Comparison of ENCODE assay signal across 18 cellular contexts in the genomic region with DNA sequence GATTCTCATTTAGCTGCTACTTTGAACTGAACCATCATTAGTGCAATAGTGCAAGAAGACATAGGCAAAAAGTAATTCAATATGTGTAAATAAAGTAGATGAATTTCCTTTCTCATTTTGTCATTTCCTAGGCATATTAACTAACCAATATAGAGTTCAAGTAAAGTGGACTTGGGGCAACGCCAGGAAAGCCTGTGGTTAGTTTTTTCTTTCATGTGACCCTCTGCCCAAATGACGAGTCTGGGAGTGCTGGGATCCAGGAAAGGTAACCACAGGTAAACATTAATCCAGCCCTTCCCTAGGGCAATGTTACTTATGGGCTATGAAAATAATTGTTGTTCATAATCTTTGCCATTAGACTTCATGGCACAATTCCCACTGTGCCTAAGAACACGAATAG.
DNase-seq lines count a peak whose midpoint lies in the region; ATAC-seq and TF ChIP-seq lines count a peak whose summit lies in the region.
"Had no signal": no experiment of that assay in that cellular context is flagged by ENCODE, and none has a peak within 500 bp of the region (broad histone marks: within the 10 kb centered on the region; RNA-seq: fewer than 3 reads in every experiment).

No MANE protein-coding gene starts in this region.

- no peaks in the 10 kb centered on the region for H3K27me3 ChIP-seq in adrenal gland
- H3K27me3 ChIP-seq: dorsolateral prefrontal cortex, MG63, neutrophil had no signal

- H3K4me3 Mint-ChIP-seq in activated naive CD8-positive, alpha-beta T cell treated with anti-CD3 and anti-CD28 coated beads for 36 hours = no peak overlapping the region
- H3K4me3 Mint-ChIP-seq: GM23338, T-cell, type B pancreatic cell had no signal

- H3K27me3 Mint-ChIP-seq in activated naive CD8-positive, alpha-beta T cell treated with anti-CD3 and anti-CD28 coated beads for 36 hours = no peaks in the 10 kb centered on the region
- H3K27me3 Mint-ChIP-seq: T-cell, type B pancreatic cell had no signal

- in situ Hi-C loops in astrocyte of the cerebellum (cut with HindIII; ENCODE audit: low sequenced_read_pairs) = no loop called here

- 89 to 96% (median 92%) methylated on average over 3 of the region's 3 CpGs for WGBS in adrenal gland, 4 donors

- no peak overlapping the region for H3K27ac Mint-ChIP-seq in activated naive CD8-positive, alpha-beta T cell treated with anti-CD3 and anti-CD28 coated beads for 36 hours
- H3K27ac Mint-ChIP-seq: GM23338, T-cell, type B pancreatic cell had no signal

- peak; percentile 71 for DNase-seq in DMS79 (lab: John Stamatoyannopoulos, UW)
- DNase-seq in NCI-H2029 treated with DMSO at 0.1 percent for 48 hours (lab: John Stamatoyannopoulos, UW) = peak; percentile 62
- DNase-seq in astrocyte of the cerebellum (ENCODE audit: low read depth) = peak; percentile 19
- DNase-seq in left kidney (ENCODE audit: low read depth, low spot score) = peak; percentile 45
- no peak for DNase-seq in adrenal gland
- DNase-seq in activated naive CD8-positive, alpha-beta T cell treated with anti-CD3 and anti-CD28 coated beads for 36 hours = no peak
- DNase-seq in OCI-M1 (lab: John Stamatoyannopoulos, UW) = no peak
- DNase-seq: activated gamma-delta T cell; dorsolateral prefrontal cortex; mesendoderm; MG63; NCI-H510A treated with DMSO at 0.1 percent for 48 hours; stimulated activated CD4-positive, alpha-beta T cell treated with anti-CD3 and anti-CD28 coated beads, Interleukin-4, amount 100 ng/mL, for 4 hours; T-cell had no signal

- H3K36me3 ChIP-seq in adrenal gland (replicated peaks in 1 of 2) = peaks cover 0 to 9% of the 10 kb centered on the region in 2 donors
- H3K36me3 ChIP-seq: MG63 had no signal

- no peak for ATAC-seq in GM19035 (IDR thresholded peaks at IDR 0.05; ENCODE audit: unreplicated experiment)
- ATAC-seq: GM23338, T-cell had no signal

- no peaks in the 10 kb centered on the region for H3K4me1 ChIP-seq in adrenal gland (replicated peaks in 1 of 2)

- H3K36me3 Mint-ChIP-seq in activated naive CD8-positive, alpha-beta T cell treated with anti-CD3 and anti-CD28 coated beads for 36 hours = peaks cover 4% of the 10 kb centered on the region

- no peaks in the 10 kb centered on the region for H3K9me3 Mint-ChIP-seq in activated naive CD8-positive, alpha-beta T cell treated with anti-CD3 and anti-CD28 coated beads for 36 hours
- H3K9me3 Mint-ChIP-seq: GM23338, T-cell, type B pancreatic cell had no signal

- H3K4me3 ChIP-seq in astrocyte of the cerebellum (ENCODE audit: low read depth, low read length) (no peak overlapping the region), adrenal gland (no peak overlapping the region)
- H3K4me3 ChIP-seq: dorsolateral prefrontal cortex, GM23338, MG63 had no signal

- H3K27ac ChIP-seq in adrenal gland = no peak overlapping the region
- H3K27ac ChIP-seq: dorsolateral prefrontal cortex, neutrophil had no signal

- intact Hi-C loops in adrenal gland (cut with DNase I) = loop anchor here in 1 of 2 donors (10.0 kb wide), 1 partner anchor 186 kb away; a partner anchor contains a TSS

- H3K9me3 ChIP-seq in adrenal gland (replicated peaks in 1 of 3) = no peaks in the 10 kb centered on the region
- H3K9me3 ChIP-seq: MG63, neutrophil had no signal

- no peaks in the 10 kb centered on the region for H3K4me1 Mint-ChIP-seq in activated naive CD8-positive, alpha-beta T cell treated with anti-CD3 and anti-CD28 coated beads for 36 hours
- H3K4me1 Mint-ChIP-seq: GM23338 had no signal

- TF ChIP-seq POLR2A in adrenal gland (IDR thresholded peaks at IDR 0.05) = no peak

- TF ChIP-seq CTCF in astrocyte of the cerebellum (IDR thresholded peaks at IDR 0.05; ENCODE audit: low read depth, low read length, missing control alignments) (no peak), adrenal gland (IDR thresholded peaks at IDR 0.05) (no peak)

Comparison
In these comparisons a context has a peak if more than half of its experiments do, and no peak if none do; other contexts are left out.
1. DNase-seq: peak in DMS79 (single experiment), NCI-H2029 treated with DMSO at 0.1 percent for 48 hours (single experiment), astrocyte of the cerebellum (single experiment) and left kidney (single experiment); none in adrenal gland (0 of 7), activated naive CD8-positive, alpha-beta T cell treated with anti-CD3 and anti-CD28 coated beads for 36 hours (single experiment) and OCI-M1 (single experiment).